Comparison of ENCODE assay signal across 2 cellular contexts in genomic region chr19:52880895-52881389, GRCh38.
TF ChIP-seq lines count a peak whose summit lies in the region.

No MANE protein-coding gene starts in this region.

TF ChIP-seq in HEK293, 187 proteins besides CTCF, POLR2A, EP300 and RAD21:
- TF ChIP-seq, protein P1, sequence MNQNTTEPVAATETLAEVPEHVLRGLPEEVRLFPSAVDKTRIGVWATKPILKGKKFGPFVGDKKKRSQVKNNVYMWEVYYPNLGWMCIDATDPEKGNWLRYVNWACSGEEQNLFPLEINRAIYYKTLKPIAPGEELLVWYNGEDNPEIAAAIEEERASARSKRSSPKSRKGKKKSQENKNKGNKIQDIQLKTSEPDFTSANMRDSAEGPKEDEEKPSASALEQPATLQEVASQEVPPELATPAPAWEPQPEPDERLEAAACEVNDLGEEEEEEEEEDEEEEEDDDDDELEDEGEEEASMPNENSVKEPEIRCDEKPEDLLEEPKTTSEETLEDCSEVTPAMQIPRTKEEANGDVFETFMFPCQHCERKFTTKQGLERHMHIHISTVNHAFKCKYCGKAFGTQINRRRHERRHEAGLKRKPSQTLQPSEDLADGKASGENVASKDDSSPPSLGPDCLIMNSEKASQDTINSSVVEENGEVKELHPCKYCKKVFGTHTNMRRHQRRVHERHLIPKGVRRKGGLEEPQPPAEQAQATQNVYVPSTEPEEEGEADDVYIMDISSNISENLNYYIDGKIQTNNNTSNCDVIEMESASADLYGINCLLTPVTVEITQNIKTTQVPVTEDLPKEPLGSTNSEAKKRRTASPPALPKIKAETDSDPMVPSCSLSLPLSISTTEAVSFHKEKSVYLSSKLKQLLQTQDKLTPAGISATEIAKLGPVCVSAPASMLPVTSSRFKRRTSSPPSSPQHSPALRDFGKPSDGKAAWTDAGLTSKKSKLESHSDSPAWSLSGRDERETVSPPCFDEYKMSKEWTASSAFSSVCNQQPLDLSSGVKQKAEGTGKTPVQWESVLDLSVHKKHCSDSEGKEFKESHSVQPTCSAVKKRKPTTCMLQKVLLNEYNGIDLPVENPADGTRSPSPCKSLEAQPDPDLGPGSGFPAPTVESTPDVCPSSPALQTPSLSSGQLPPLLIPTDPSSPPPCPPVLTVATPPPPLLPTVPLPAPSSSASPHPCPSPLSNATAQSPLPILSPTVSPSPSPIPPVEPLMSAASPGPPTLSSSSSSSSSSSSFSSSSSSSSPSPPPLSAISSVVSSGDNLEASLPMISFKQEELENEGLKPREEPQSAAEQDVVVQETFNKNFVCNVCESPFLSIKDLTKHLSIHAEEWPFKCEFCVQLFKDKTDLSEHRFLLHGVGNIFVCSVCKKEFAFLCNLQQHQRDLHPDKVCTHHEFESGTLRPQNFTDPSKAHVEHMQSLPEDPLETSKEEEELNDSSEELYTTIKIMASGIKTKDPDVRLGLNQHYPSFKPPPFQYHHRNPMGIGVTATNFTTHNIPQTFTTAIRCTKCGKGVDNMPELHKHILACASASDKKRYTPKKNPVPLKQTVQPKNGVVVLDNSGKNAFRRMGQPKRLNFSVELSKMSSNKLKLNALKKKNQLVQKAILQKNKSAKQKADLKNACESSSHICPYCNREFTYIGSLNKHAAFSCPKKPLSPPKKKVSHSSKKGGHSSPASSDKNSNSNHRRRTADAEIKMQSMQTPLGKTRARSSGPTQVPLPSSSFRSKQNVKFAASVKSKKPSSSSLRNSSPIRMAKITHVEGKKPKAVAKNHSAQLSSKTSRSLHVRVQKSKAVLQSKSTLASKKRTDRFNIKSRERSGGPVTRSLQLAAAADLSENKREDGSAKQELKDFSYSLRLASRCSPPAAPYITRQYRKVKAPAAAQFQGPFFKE (tag by site-specific recombination; IDR thresholded peaks at IDR 0.05; ENCODE audit: borderline replicate concordance): no peak
- TF ChIP-seq ZNF16 (tag by site-specific recombination; IDR thresholded peaks at IDR 0.05; ENCODE audit: low read depth): no peak
- TF ChIP-seq ZNF488 (tag by site-specific recombination; IDR thresholded peaks at IDR 0.05): no peak
- TF ChIP-seq ZFP41 (tag by site-specific recombination; IDR thresholded peaks at IDR 0.05; ENCODE audit: borderline replicate concordance): no peak
- TF ChIP-seq SETDB1 (IDR thresholded peaks at IDR 0.05; ENCODE audit: insufficient read length, low read length): peak; percentile 53
- TF ChIP-seq ZNF670 (tag by site-specific recombination; IDR thresholded peaks at IDR 0.05; ENCODE audit: low read depth): no peak
- no peak for TF ChIP-seq RBAK (tag by site-specific recombination; IDR thresholded peaks at IDR 0.05)
TF ChIP-seq in HEK293: peak in this region for 1.

TF ChIP-seq in GM12878, 131 proteins besides CTCF, POLR2A, EP300 and RAD21:
- TF ChIP-seq SMARCA5 (IDR thresholded peaks at IDR 0.05) (no peak), ZNF274 (IDR thresholded peaks at IDR 0.05; ENCODE audit: insufficient read depth, insufficient read length) (peak; percentile 30)
